In the genomic region with DNA sequence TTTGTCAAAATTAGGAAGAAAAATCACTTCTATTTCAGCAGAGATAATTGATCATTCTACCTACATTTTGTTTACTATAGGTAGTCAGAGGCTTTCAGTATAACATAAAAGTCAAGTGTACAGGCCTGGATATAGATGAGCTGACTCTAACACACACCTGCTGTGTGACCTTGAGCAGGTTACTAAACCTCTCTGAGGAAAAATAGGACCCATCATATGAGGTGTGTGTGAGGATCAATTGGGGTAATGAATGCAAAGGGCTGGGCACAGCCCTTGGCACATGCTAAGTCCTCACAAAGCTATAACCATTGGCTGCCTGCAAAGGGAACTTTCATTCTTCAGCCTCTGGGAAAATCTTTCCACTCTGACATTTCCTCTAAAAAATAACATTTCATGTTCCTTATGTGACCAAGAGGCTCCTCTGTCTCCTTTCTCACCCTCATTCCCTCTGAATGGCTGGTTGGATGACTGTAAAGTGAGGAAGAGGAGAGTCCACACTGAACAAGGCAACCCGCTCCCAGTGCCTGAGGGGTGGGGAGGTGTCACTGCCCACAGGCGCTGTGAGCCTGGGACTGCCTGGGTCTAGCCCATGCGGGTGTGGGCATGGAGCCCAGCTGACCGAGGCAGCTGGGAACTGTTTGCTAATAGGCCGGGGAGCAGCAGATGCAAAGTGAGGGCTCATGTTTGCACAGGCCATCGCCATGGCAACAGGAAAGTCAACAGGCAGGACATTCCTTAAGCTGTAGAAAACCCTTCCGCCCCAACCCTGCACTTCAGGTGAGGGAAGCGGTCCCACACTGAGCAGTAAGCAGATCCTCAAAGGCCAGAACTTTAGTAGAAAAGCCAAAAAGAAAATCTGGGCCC, we compare ENCODE assay signal across 8 cellular contexts. TPM values are rescaled to one million over a fixed set of nuclear protein-coding genes. Genes with fewer than 3 reads are reported as not detected.
DNase-seq lines count a peak whose midpoint lies in the region; ATAC-seq and TF ChIP-seq lines count a peak whose summit lies in the region.

No MANE protein-coding gene starts in this region.

- peaks cover 69% of the 10 kb centered on the region for H3K4me1 Mint-ChIP-seq in nephron progenitor cell
- no peaks in the 10 kb centered on the region for H3K4me1 Mint-ChIP-seq in CD4-positive, alpha-beta T cell (ENCODE audit: low read depth)

- peaks cover 3% of the 10 kb centered on the region for H3K27me3 Mint-ChIP-seq in nephron progenitor cell (ENCODE audit: low read depth, poor library complexity)
- H3K27me3 Mint-ChIP-seq in CD4-positive, alpha-beta T cell, result no peaks in the 10 kb centered on the region

- peaks cover 75% of the 10 kb centered on the region for H3K79me2 ChIP-seq in SK-N-SH (ENCODE audit: insufficient read depth)

- H4K20me1 ChIP-seq in SK-N-SH (ENCODE audit: insufficient read depth), result no peaks in the 10 kb centered on the region

- ATAC-seq in CD4-positive, alpha-beta T cell (ENCODE audit: poor library complexity), result no peak

- peak overlapping the region; percentile 66 for H3K4me2 ChIP-seq in SK-N-SH

- TF ChIP-seq CTCF in SK-N-SH (IDR thresholded peaks at IDR 0.05), result no peak
- no peak for TF ChIP-seq CTCF in fibroblast of the aortic adventitia (IDR thresholded peaks at IDR 0.05; ENCODE audit: insufficient read depth, low read length)
- TF ChIP-seq CTCF in nephron progenitor cell (IDR thresholded peaks at IDR 0.05), result no peak
- TF ChIP-seq CTCF in CD4-positive, alpha-beta T cell (IDR thresholded peaks at IDR 0.05), result no peak

- peaks cover 3% of the 10 kb centered on the region for H3K9me3 Mint-ChIP-seq in nephron progenitor cell
- H3K9me3 Mint-ChIP-seq in CD4-positive, alpha-beta T cell, result no peaks in the 10 kb centered on the region

- CTCF ChIA-PET in SK-N-SH (lab: Yijun Ruan, JAX), result interaction anchor here (0.9 to 3.4 kb wide), 6 partner anchors 15 to 93 kb away, joined by 3 to 23 read pairs (median 4); partner anchors contain the start of gene MYOF
- CTCF ChIA-PET in CD4-positive, alpha-beta T cell (lab: Charles Lee), result interaction anchor here (0.6 kb wide), 1 partner anchor 16 kb away, joined by 3 read pairs; no protein-coding TSS in a partner anchor

- peak overlapping the region; percentile 74 for H3K9ac ChIP-seq in SK-N-SH

- intact Hi-C loops in CD4-positive, alpha-beta T cell (cut with DNase I, micrococcal nuclease), result no loop called here

- H3K9me2 ChIP-seq in SK-N-SH, result no peaks in the 10 kb centered on the region

- peak overlapping the region; percentile 100 for H3K27ac Mint-ChIP-seq in nephron progenitor cell
- H3K27ac Mint-ChIP-seq in CD4-positive, alpha-beta T cell, result no peak overlapping the region

- no peaks in the 10 kb centered on the region for H3K9me3 ChIP-seq in SK-N-SH
- no peaks in the 10 kb centered on the region for H3K9me3 ChIP-seq in CD4-positive, alpha-beta T cell (ENCODE audit: control insufficient read depth, low read length)

- no peak overlapping the region; a peak in 1 of 4 replicates for H3K4me3 ChIP-seq in SK-N-SH (ENCODE audit: low read depth in 2 of 2, low read length in 1 of 2)
- H3K4me3 ChIP-seq in fibroblast of the aortic adventitia (ENCODE audit: low read depth, low read length), result no peak overlapping the region

- H3K36me3 ChIP-seq in SK-N-SH (replicated peaks in 1 of 2; ENCODE audit: control insufficient read depth in 1 of 2, insufficient read depth in 2 of 2, low read length in 1 of 2), result peaks cover 0 to 42% of the 10 kb centered on the region in 2 experiments

- peak; percentile 88 for DNase-seq in AG08396 (ENCODE audit: low spot score)
- DNase-seq in MV-4-11 (lab: John Stamatoyannopoulos, UW), result peak; percentile 16
- DNase-seq in SK-N-SH, result peak; percentile 80
- peak; percentile 94 for DNase-seq in fibroblast of the aortic adventitia (ENCODE audit: low read depth)
- peak; percentile 87 for DNase-seq in nephron progenitor cell
- DNase-seq in CD4-positive, alpha-beta T cell, result no peak
- no peak for DNase-seq in effector CD4-positive, alpha-beta T cell
- no peak for DNase-seq in activated CD8-positive, alpha-beta memory T cell treated with anti-CD3 and anti-CD28 coated beads for 24 hours

- WGBS in SK-N-SH (ENCODE audit: low lambda C conversion rate), result 13% methylated on average over 8 of the region's 8 CpGs

- peak overlapping the region; percentile 64 for H3K4me3 Mint-ChIP-seq in nephron progenitor cell
- no peak overlapping the region for H3K4me3 Mint-ChIP-seq in CD4-positive, alpha-beta T cell

- H2AFZ ChIP-seq in SK-N-SH (ENCODE audit: low read depth), result no peak overlapping the region

- TF ChIP-seq EP300 in SK-N-SH (IDR thresholded peaks at IDR 0.05; ENCODE audit: borderline replicate concordance in 1 of 2, low read depth in 1 of 2, low read length in 1 of 2), result no peak

- TF ChIP-seq RAD21 in SK-N-SH (IDR thresholded peaks at IDR 0.05; ENCODE audit: low read length), result no peak

- peak overlapping the region; percentile 78 to 100 for H3K27ac ChIP-seq in SK-N-SH (ENCODE audit: low read depth in 2 of 2, low read length in 1 of 2)
- no peak overlapping the region for H3K27ac ChIP-seq in CD4-positive, alpha-beta T cell (ENCODE audit: low read depth, low read length)

- H3F3A ChIP-seq in SK-N-SH (replicated peaks; ENCODE audit: insufficient read depth), result peaks cover 54% of the 10 kb centered on the region

- H3K4me1 ChIP-seq in SK-N-SH (ENCODE audit: control insufficient read depth in 1 of 2, insufficient read depth in 2 of 2, low read depth in 1 of 2, low read length in 1 of 2), result peaks cover 15 to 41% of the 10 kb centered on the region in 2 experiments

- H3K36me3 Mint-ChIP-seq in nephron progenitor cell (ENCODE audit: low read depth), result peaks cover 6% of the 10 kb centered on the region
- H3K36me3 Mint-ChIP-seq in CD4-positive, alpha-beta T cell (ENCODE audit: low read depth), result no peaks in the 10 kb centered on the region

- H3K27me3 ChIP-seq in SK-N-SH (ENCODE audit: insufficient read depth), result no peaks in the 10 kb centered on the region
- H3K27me3 ChIP-seq in CD4-positive, alpha-beta T cell (ENCODE audit: control insufficient read depth, insufficient read depth, low read length), result no peaks in the 10 kb centered on the region

- POLR2A ChIA-PET in SK-N-SH (lab: Yijun Ruan, JAX), result no interaction called here
- POLR2A ChIA-PET in CD4-positive, alpha-beta T cell (lab: Charles Lee), result no interaction called here

TF ChIP-seq in SK-N-SH, 30 proteins besides CTCF, POLR2A, EP300 and RAD21 (continues in another document):
- no peak for TF ChIP-seq NRF1 (IDR thresholded peaks at IDR 0.05; ENCODE audit: low read depth, low read length)
- peak; percentile 41 for TF ChIP-seq CHD2 (IDR thresholded peaks at IDR 0.05; ENCODE audit: low read length, partially characterized antibody)
- no peak for TF ChIP-seq FOXM1 (IDR thresholded peaks at IDR 0.05; ENCODE audit: low read depth)
- no peak for TF ChIP-seq GATA2 (CRISPR knock-in tag; IDR thresholded peaks at IDR 0.05)
- 0 out of 2 replicates have a peak, but pooled peaks have one; percentile 30 for TF ChIP-seq FOXJ3 (CRISPR knock-in tag; IDR thresholded peaks at IDR 0.05)
- TF ChIP-seq MXI1 (IDR thresholded peaks at IDR 0.05; ENCODE audit: low read depth, low read length), result peak; percentile 86
- no peak for TF ChIP-seq ZBTB33 (IDR thresholded peaks at IDR 0.05; ENCODE audit: borderline replicate concordance, low read depth)
- no peak for TF ChIP-seq MEF2A (IDR thresholded peaks at IDR 0.05; ENCODE audit: borderline replicate concordance, low read depth)
- TF ChIP-seq RCOR1 (IDR thresholded peaks at IDR 0.05; ENCODE audit: low read length), result 0 out of 2 replicates have a peak, but pooled peaks have one; percentile 8
- no peak for TF ChIP-seq EZH2phosphoT487 (IDR thresholded peaks at IDR 0.05; ENCODE audit: borderline replicate concordance, low read depth)
- no peak for TF ChIP-seq IRF3 (IDR thresholded peaks at IDR 0.05; ENCODE audit: low read depth, low read length)
- peak; percentile 75 for TF ChIP-seq RFX5 (IDR thresholded peaks at IDR 0.05; ENCODE audit: low read length)
- TF ChIP-seq MAX (IDR thresholded peaks at IDR 0.05; ENCODE audit: low read depth), result peak; percentile 78

RNA-seq across cellular contexts. Expression of gene MYOF, which starts 36.8 kb away (rescaled TPM):
- 103 and 134 TPM in 2 replicates for polyA plus RNA-seq in SK-N-SH (2012; rRNA removed)
- 116 and 117 TPM in 2 replicates for polyA plus RNA-seq in SK-N-SH (2012; cell fraction: cytosol; rRNA removed)
- 121 and 175 TPM in 2 replicates for polyA plus RNA-seq in SK-N-SH (2012; cell fraction: nucleus; rRNA removed)
- total RNA-seq in fibroblast of the aortic adventitia (ENCODE audit: low replicate concordance), result 381 and 408 TPM in 2 replicates
- under 1 TPM; 0.14 to 0.27 TPM for total RNA-seq in CD4-positive, alpha-beta T cell

RNA-seq across cellular contexts. Expression of gene CEP55, which starts 51.1 kb away (rescaled TPM):
- 9.8 and 11.3 TPM in 2 replicates for polyA plus RNA-seq in SK-N-SH (2012; rRNA removed)
- polyA plus RNA-seq in SK-N-SH (2012; cell fraction: cytosol; rRNA removed), result 14.8 and 16.8 TPM in 2 replicates
- polyA plus RNA-seq in SK-N-SH (2012; cell fraction: nucleus; rRNA removed), result 3.9 and 8.0 TPM in 2 replicates
- 2.7 and 36.9 TPM in 2 replicates for total RNA-seq in fibroblast of the aortic adventitia (ENCODE audit: low replicate concordance)
- under 1 TPM; 0.16 to 0.17 TPM for total RNA-seq in CD4-positive, alpha-beta T cell

Comparison
In these comparisons a context has a peak if more than half of its experiments do, and no peak if none do; other contexts are left out.
1. DNase-seq: peak in AG08396 (single experiment), MV-4-11 (single experiment), SK-N-SH (single experiment), fibroblast of the aortic adventitia (single experiment) and nephron progenitor cell (single experiment); none in CD4-positive, alpha-beta T cell (0 of 10), effector CD4-positive, alpha-beta T cell (single experiment) and activated CD8-positive, alpha-beta memory T cell treated with anti-CD3 and anti-CD28 coated beads for 24 hours (single experiment).
2. RNA of gene MYOF, which starts 36.8 kb away (total RNA-seq): 381 to 408 TPM in fibroblast of the aortic adventitia; 0.14 to 0.27 TPM in CD4-positive, alpha-beta T cell; every median in the first group is over 100 times any median in the second.